In the genomic region with DNA sequence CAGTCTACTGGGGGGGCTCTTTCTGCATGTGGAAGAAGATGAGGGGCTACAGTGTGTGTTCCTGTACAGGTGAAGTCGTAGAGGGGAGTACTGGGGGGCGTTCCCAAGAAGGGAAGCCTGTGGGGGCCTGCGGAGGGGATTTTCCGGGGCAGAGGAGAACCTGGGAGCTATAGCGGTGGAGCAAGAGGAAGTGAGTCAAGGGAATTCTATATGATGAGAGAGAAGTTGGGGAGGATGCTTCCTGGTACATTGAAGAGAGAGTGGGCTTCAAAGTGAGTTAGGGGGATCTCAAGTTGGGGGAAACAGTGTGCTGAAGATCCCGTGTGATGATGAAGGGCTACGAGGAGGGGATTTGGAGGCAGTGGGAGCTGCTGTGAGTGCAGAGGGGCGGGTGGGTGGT, we compare ENCODE assay signal across 1 cellular context.
TF ChIP-seq lines count a peak whose summit lies in the region.

No MANE protein-coding gene starts in this region.

TF ChIP-seq in H1, 55 proteins besides CTCF, POLR2A, EP300 and RAD21:
- TF ChIP-seq KDM1A (IDR thresholded peaks at IDR 0.05; ENCODE audit: borderline replicate concordance, low read length) (no peak), SIX5 (IDR thresholded peaks at IDR 0.05; ENCODE audit: low read depth, low read length) (no peak), ZNF274 (IDR thresholded peaks at IDR 0.05; ENCODE audit: borderline replicate concordance, extremely low read depth, low read length) (no peak), SRF (IDR thresholded peaks at IDR 0.05; ENCODE audit: low read depth, low read length) (no peak), USF2 (IDR thresholded peaks at IDR 0.05; ENCODE audit: low read length) (no peak), MAFK (IDR thresholded peaks at IDR 0.05; ENCODE audit: low read depth, low read length) (no peak), CBX8 (IDR thresholded peaks at IDR 0.05; ENCODE audit: borderline replicate concordance, low read depth, low read length) (no peak), CTBP2 (IDR thresholded peaks at IDR 0.05; ENCODE audit: borderline replicate concordance, insufficient read depth, insufficient read length, low read length) (no peak), ASH2L (IDR thresholded peaks at IDR 0.05; ENCODE audit: low read length) (no peak), RNF2 (IDR thresholded peaks at IDR 0.05; ENCODE audit: borderline replicate concordance, low read depth, low read length, missing control alignments, poor library complexity, severe bottlenecking) (no peak), HDAC6 (IDR thresholded peaks at IDR 0.05; ENCODE audit: low read depth, low read length) (no peak), SIN3A (conservative IDR thresholded peaks at IDR 0.05 in 1 of 2, IDR thresholded peaks at IDR 0.05 in 1 of 2; ENCODE audit: low read depth in 1 of 2, low read length in 2 of 2) (no peak), BACH1 (IDR thresholded peaks at IDR 0.05; ENCODE audit: low read length) (no peak), TEAD4 (IDR thresholded peaks at IDR 0.05; ENCODE audit: low read depth, low read length) (no peak)
